Comparison of ENCODE assay signal across 1 cellular context in genomic region chr4:23060776-23061175, GRCh38.
TF ChIP-seq lines count a peak whose summit lies in the region.

No MANE protein-coding gene starts in this region.

TF ChIP-seq in H1, 55 proteins besides CTCF, POLR2A, EP300 and RAD21:
- TF ChIP-seq TCF12 (IDR thresholded peaks at IDR 0.05; ENCODE audit: low read depth, low read length) (no peak), JUND (IDR thresholded peaks at IDR 0.05; ENCODE audit: low read length) (no peak), BCL11A (IDR thresholded peaks at IDR 0.05; ENCODE audit: low read depth in 2 of 2, low read length in 2 of 2) (no peak)
